In the genomic region with DNA sequence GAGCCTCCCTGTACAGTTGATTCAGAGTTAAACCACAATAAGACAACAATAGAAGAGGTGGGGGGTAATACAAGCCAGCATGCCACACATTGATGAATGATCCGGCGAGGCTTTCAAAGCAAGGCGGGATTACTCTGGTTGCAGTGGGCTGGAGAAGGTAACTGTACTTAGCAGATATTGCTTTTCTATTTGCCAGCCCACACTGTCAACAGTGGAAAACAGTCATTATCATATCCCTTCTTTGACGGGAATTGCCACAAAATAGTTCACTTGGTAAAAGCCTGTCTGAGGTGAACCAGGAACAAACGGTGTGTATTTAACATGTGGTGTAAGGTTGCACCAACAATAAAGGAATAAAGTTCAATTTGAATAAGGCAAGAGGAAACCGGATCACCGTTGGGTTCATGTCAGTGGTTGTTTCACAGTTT, we compare ENCODE assay signal across 2 cellular contexts.
A peak's percentile ranks its signal among the peaks of the same experiment; 100 is the strongest.
TF ChIP-seq lines count a peak whose summit lies in the region.

No MANE protein-coding gene starts in this region.

TF ChIP-seq in K562, 482 proteins besides CTCF, POLR2A, EP300 and RAD21 (continued from another document):
- TF ChIP-seq DIDO1 (tag; IDR thresholded peaks at IDR 0.05; ENCODE audit: low read depth): no peak
- TF ChIP-seq, protein P1, sequence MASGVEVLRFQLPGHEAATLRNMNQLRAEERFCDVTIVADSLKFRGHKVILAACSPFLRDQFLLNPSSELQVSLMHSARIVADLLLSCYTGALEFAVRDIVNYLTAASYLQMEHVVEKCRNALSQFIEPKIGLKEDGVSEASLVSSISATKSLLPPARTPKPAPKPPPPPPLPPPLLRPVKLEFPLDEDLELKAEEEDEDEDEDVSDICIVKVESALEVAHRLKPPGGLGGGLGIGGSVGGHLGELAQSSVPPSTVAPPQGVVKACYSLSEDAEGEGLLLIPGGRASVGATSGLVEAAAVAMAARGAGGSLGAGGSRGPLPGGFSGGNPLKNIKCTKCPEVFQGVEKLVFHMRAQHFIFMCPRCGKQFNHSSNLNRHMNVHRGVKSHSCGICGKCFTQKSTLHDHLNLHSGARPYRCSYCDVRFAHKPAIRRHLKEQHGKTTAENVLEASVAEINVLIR (CRISPR knock-in tag; IDR thresholded peaks at IDR 0.05): no peak
- no peak for TF ChIP-seq NCOA4 (IDR thresholded peaks at IDR 0.05; ENCODE audit: partially characterized antibody)

TF ChIP-seq in liver, 16 proteins besides CTCF, POLR2A, EP300 and RAD21 (continued from another document):
- TF ChIP-seq NR2F2 (IDR thresholded peaks at IDR 0.05) (no peak), SP1 (IDR thresholded peaks at IDR 0.05) (peak; percentile 97), JUND (IDR thresholded peaks at IDR 0.05) (peak; percentile 68 to 91), RXRA (IDR thresholded peaks at IDR 0.05) (peak; percentile 94 to 97), YY1 (IDR thresholded peaks at IDR 0.05) (peak; percentile 85), FOXA2 (IDR thresholded peaks at IDR 0.05) (peak; percentile 92), EGR1 (IDR thresholded peaks at IDR 0.05; ENCODE audit: low read depth in 2 of 2) (peak; percentile 14 to 80), TAF1 (conservative IDR thresholded peaks at IDR 0.05) (no peak), FOXA1 (IDR thresholded peaks at IDR 0.05) (peak; percentile 68), HNF4G (IDR thresholded peaks at IDR 0.05) (peak; percentile 55), HNF4A (conservative IDR thresholded peaks at IDR 0.05) (peak; percentile 94 to 96)
- TF ChIP-seq, protein P2, sequence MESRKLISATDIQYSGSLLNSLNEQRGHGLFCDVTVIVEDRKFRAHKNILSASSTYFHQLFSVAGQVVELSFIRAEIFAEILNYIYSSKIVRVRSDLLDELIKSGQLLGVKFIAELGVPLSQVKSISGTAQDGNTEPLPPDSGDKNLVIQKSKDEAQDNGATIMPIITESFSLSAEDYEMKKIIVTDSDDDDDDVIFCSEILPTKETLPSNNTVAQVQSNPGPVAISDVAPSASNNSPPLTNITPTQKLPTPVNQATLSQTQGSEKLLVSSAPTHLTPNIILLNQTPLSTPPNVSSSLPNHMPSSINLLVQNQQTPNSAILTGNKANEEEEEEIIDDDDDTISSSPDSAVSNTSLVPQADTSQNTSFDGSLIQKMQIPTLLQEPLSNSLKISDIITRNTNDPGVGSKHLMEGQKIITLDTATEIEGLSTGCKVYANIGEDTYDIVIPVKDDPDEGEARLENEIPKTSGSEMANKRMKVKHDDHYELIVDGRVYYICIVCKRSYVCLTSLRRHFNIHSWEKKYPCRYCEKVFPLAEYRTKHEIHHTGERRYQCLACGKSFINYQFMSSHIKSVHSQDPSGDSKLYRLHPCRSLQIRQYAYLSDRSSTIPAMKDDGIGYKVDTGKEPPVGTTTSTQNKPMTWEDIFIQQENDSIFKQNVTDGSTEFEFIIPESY (IDR thresholded peaks at IDR 0.05): peak; percentile 91
- TF ChIP-seq, protein P3, sequence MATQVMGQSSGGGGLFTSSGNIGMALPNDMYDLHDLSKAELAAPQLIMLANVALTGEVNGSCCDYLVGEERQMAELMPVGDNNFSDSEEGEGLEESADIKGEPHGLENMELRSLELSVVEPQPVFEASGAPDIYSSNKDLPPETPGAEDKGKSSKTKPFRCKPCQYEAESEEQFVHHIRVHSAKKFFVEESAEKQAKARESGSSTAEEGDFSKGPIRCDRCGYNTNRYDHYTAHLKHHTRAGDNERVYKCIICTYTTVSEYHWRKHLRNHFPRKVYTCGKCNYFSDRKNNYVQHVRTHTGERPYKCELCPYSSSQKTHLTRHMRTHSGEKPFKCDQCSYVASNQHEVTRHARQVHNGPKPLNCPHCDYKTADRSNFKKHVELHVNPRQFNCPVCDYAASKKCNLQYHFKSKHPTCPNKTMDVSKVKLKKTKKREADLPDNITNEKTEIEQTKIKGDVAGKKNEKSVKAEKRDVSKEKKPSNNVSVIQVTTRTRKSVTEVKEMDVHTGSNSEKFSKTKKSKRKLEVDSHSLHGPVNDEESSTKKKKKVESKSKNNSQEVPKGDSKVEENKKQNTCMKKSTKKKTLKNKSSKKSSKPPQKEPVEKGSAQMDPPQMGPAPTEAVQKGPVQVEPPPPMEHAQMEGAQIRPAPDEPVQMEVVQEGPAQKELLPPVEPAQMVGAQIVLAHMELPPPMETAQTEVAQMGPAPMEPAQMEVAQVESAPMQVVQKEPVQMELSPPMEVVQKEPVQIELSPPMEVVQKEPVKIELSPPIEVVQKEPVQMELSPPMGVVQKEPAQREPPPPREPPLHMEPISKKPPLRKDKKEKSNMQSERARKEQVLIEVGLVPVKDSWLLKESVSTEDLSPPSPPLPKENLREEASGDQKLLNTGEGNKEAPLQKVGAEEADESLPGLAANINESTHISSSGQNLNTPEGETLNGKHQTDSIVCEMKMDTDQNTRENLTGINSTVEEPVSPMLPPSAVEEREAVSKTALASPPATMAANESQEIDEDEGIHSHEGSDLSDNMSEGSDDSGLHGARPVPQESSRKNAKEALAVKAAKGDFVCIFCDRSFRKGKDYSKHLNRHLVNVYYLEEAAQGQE (IDR thresholded peaks at IDR 0.05): peak; percentile 69
- TF ChIP-seq, protein P4, sequence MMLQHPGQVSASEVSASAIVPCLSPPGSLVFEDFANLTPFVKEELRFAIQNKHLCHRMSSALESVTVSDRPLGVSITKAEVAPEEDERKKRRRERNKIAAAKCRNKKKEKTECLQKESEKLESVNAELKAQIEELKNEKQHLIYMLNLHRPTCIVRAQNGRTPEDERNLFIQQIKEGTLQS (IDR thresholded peaks at IDR 0.05): peak; percentile 68
- TF ChIP-seq, protein P5, sequence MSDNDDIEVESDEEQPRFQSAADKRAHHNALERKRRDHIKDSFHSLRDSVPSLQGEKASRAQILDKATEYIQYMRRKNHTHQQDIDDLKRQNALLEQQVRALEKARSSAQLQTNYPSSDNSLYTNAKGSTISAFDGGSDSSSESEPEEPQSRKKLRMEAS (IDR thresholded peaks at IDR 0.05): peak; percentile 95
TF ChIP-seq in liver: peak in this region for 14.
